ENCODE assay signal across 1 cellular context in the genomic region with DNA sequence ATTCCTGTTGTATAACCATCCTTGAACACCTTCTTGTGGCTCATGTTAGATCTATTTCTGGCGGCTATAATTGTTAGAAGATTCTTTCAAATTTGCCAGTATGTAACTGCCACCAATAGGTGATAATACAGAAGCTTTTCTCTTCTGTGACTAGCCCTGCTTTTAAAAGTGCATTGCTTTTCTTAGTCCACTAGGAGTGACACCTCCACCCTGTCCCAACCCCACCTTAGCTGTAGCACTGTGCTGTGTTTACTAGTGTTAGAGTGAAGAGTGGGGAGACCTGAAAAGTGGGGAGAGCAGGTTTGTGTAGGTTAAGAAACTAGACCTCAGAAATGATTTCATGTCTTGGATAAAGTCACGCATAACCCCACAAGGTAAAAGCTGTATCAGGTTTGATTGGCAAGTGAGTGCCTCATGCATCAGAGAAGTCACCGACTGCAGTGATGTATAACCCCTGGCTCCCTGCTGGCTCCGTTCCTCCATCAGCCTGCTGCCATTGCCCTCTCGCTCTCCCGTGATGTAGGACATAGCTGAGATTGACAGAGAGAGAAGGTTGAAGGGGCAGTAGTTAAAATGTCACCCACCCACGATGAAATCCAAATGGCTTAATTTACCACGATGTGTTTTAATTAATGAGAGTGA.
TF ChIP-seq lines count a peak whose summit lies in the region.

No MANE protein-coding gene starts in this region.

TF ChIP-seq in GM23338, 12 proteins besides CTCF, POLR2A, EP300 and RAD21 (continued from another document):
- TF ChIP-seq, protein P1, sequence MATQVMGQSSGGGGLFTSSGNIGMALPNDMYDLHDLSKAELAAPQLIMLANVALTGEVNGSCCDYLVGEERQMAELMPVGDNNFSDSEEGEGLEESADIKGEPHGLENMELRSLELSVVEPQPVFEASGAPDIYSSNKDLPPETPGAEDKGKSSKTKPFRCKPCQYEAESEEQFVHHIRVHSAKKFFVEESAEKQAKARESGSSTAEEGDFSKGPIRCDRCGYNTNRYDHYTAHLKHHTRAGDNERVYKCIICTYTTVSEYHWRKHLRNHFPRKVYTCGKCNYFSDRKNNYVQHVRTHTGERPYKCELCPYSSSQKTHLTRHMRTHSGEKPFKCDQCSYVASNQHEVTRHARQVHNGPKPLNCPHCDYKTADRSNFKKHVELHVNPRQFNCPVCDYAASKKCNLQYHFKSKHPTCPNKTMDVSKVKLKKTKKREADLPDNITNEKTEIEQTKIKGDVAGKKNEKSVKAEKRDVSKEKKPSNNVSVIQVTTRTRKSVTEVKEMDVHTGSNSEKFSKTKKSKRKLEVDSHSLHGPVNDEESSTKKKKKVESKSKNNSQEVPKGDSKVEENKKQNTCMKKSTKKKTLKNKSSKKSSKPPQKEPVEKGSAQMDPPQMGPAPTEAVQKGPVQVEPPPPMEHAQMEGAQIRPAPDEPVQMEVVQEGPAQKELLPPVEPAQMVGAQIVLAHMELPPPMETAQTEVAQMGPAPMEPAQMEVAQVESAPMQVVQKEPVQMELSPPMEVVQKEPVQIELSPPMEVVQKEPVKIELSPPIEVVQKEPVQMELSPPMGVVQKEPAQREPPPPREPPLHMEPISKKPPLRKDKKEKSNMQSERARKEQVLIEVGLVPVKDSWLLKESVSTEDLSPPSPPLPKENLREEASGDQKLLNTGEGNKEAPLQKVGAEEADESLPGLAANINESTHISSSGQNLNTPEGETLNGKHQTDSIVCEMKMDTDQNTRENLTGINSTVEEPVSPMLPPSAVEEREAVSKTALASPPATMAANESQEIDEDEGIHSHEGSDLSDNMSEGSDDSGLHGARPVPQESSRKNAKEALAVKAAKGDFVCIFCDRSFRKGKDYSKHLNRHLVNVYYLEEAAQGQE (IDR thresholded peaks at IDR 0.05; ENCODE audit: unreplicated experiment): no peak
- TF ChIP-seq NANOG (IDR thresholded peaks at IDR 0.05; ENCODE audit: borderline replicate concordance): no peak
- no peak for TF ChIP-seq ZNF114 (CRISPR knock-in tag; IDR thresholded peaks at IDR 0.05)
- no peak for TF ChIP-seq ZNF462 (CRISPR knock-in tag; IDR thresholded peaks at IDR 0.05)
- TF ChIP-seq POLR2AphosphoS5 (IDR thresholded peaks at IDR 0.05; ENCODE audit: low read depth): no peak
